ENCODE assay signal across 8 cellular contexts in genomic region chr4:37603070-37603468, GRCh38.
DNase-seq lines count a peak whose midpoint lies in the region; ATAC-seq, FAIRE-seq and TF ChIP-seq lines count a peak whose summit lies in the region.

No MANE protein-coding gene starts in this region.

- ATAC-seq in body of pancreas (peak; percentile 88), HG02840 (IDR thresholded peaks at IDR 0.05; ENCODE audit: low FRiP score, unreplicated experiment) (no peak)

- H3K4me1 ChIP-seq in body of pancreas, result peaks cover 24% of the 10 kb centered on the region

- TF ChIP-seq POLR2A in H54 (IDR thresholded peaks at IDR 0.05; ENCODE audit: low read depth, low read length) (no peak), body of pancreas (IDR thresholded peaks at IDR 0.05) (no peak)

- FAIRE-seq in H54 (lab: Jason Lieb, UNC), result no peak

- intact Hi-C loops in body of pancreas (cut with DNase I), result loop anchor here (10.0 kb wide), 1 partner anchor 192 kb away; no protein-coding TSS in a partner anchor

- no peak overlapping the region for H3K4me3 ChIP-seq in body of pancreas

- no peaks in the 10 kb centered on the region for H3K36me3 ChIP-seq in body of pancreas (replicated peaks in 1 of 2; ENCODE audit: insufficient read depth in 1 of 2, low read depth in 2 of 2)

- H3K27me3 ChIP-seq in body of pancreas, result no peaks in the 10 kb centered on the region

- H3K9me3 ChIP-seq in body of pancreas, result no peaks in the 10 kb centered on the region

- WGBS in body of pancreas, 2 donors, result 6 to 7% methylated on average over 10 of the region's 10 CpGs

- DNase-seq in ELF-1 (ENCODE audit: low read depth, low spot score) (peak; percentile 87), H54 (ENCODE audit: insufficient read length, low spot score) (peak; percentile 64), NCI-H1105 (lab: John Stamatoyannopoulos, UW) (peak; percentile 3), UCSD-AML1 (lab: John Stamatoyannopoulos, UW; ENCODE audit: unreplicated experiment) (peak; percentile 78), body of pancreas (peak; percentile 78 to 87 (median 82)), iPS-NIHi11 (ENCODE audit: low spot score) (peak; percentile 91)
- peak; percentile 42 to 76 for DNase-seq in stimulated activated CD4-positive, alpha-beta T cell treated with anti-CD3 and anti-CD28 coated beads, Interleukin-12 subunit alpha, Interleukin-12 subunit beta, amount 100 ng/mL, for 24 hours (ENCODE audit: low read depth in 2 of 2)

- H3K27ac ChIP-seq in body of pancreas, result no peak overlapping the region

- peak; percentile 86 to 95 (median 94) for TF ChIP-seq CTCF in body of pancreas (IDR thresholded peaks at IDR 0.05)

Comparison
In these comparisons a context has a peak if more than half of its experiments do, and no peak if none do; other contexts are left out.
1. DNase-seq: peak in every context shown above with its lines; median percentile 91 in iPS-NIHi11; 87 in ELF-1; 82 in body of pancreas; 78 in UCSD-AML1; 64 in H54; 59 in stimulated activated CD4-positive, alpha-beta T cell treated with anti-CD3 and anti-CD28 coated beads, Interleukin-12 subunit alpha, Interleukin-12 subunit beta, amount 100 ng/mL, for 24 hours; 3 in NCI-H1105.